Comparison of ENCODE assay signal across 25 cellular contexts in genomic region chr12:89200217-89200616, GRCh38.
"Had no signal": no experiment of that assay in that cellular context is flagged by ENCODE, and none has a peak within 500 bp of the region (broad histone marks: within the 10 kb centered on the region; RNA-seq: fewer than 3 reads in every experiment).

No MANE protein-coding gene starts in this region.

- H3K9me3 Mint-ChIP-seq: mesothelial cell of epicardium; natural killer cell treated with Interleukin-12 subunit alpha and Interleukin-12 subunit beta and Interleukin-15 and Interleukin-18, amount 100 ng/mL, for 72 hours; stimulated activated naive CD8-positive, alpha-beta T cell treated with anti-CD3 and anti-CD28 coated beads, Interleukin-15, amount 100 ng/mL, for 72 hours; type B pancreatic cell had no signal

- H3K36me3 Mint-ChIP-seq: mesothelial cell of epicardium; natural killer cell treated with Interleukin-12 subunit alpha and Interleukin-12 subunit beta and Interleukin-15 and Interleukin-18, amount 100 ng/mL, for 72 hours; type B pancreatic cell had no signal

- ATAC-seq: left cardiac atrium; left lung; lower lobe of right lung; naive thymus-derived CD4-positive, alpha-beta T cell; natural killer cell treated with Interleukin-12 subunit alpha and Interleukin-12 subunit beta and Interleukin-15 and Interleukin-18, amount 100 ng/mL, for 72 hours; pancreas; right cardiac atrium; sciatic nerve; stimulated activated naive CD8-positive, alpha-beta T cell treated with anti-CD3 and anti-CD28 coated beads, Interleukin-15, amount 100 ng/mL, for 72 hours had no signal

- H3K27ac Mint-ChIP-seq: mesothelial cell of epicardium; naive thymus-derived CD4-positive, alpha-beta T cell; natural killer cell treated with Interleukin-12 subunit alpha and Interleukin-12 subunit beta and Interleukin-15 and Interleukin-18, amount 100 ng/mL, for 72 hours; stimulated activated naive CD8-positive, alpha-beta T cell treated with anti-CD3 and anti-CD28 coated beads, Interleukin-15, amount 100 ng/mL, for 72 hours; type B pancreatic cell had no signal

- DNase-seq: hippocampal formation; kidney glomerular epithelial cell; left cardiac atrium; left lung; lower lobe of right lung; mammary epithelial cell; mesendoderm; naive thymus-derived CD4-positive, alpha-beta T cell; nucleus accumbens; pancreas; posterior cingulate gyrus; retina; right cardiac atrium; stimulated activated CD4-positive, alpha-beta T cell treated with anti-CD3 and anti-CD28 coated beads, Interleukin-12 subunit alpha, Interleukin-12 subunit beta, amount 100 ng/mL, for 4 hours; stimulated activated CD4-positive, alpha-beta T cell treated with anti-CD3 and anti-CD28 coated beads, Interleukin-15, amount 100 ng/mL, for 24 hours; stimulated activated CD4-positive, alpha-beta T cell treated with anti-CD3 and anti-CD28 coated beads, Interleukin-2, amount 100 ng/mL, for 24 hours; stimulated activated CD4-positive, alpha-beta T cell treated with anti-CD3 and anti-CD28 coated beads, Interleukin-4, amount 100 ng/mL, for 1 hour; stimulated activated naive CD4-positive, alpha-beta T cell treated with Interleukin-2 at 50 U/mL for 16 hours; stimulated activated naive CD8-positive, alpha-beta T cell treated with anti-CD3 and anti-CD28 coated beads, Interleukin-15, amount 100 ng/mL, for 72 hours; substantia nigra; uterus had no signal

- H3K27me3 Mint-ChIP-seq: naive thymus-derived CD4-positive, alpha-beta T cell; stimulated activated naive CD8-positive, alpha-beta T cell treated with anti-CD3 and anti-CD28 coated beads, Interleukin-15, amount 100 ng/mL, for 72 hours; type B pancreatic cell had no signal

- H3K4me1 Mint-ChIP-seq: mesothelial cell of epicardium had no signal

- H3K4me3 Mint-ChIP-seq: mesothelial cell of epicardium; naive thymus-derived CD4-positive, alpha-beta T cell; natural killer cell treated with Interleukin-12 subunit alpha and Interleukin-12 subunit beta and Interleukin-15 and Interleukin-18, amount 100 ng/mL, for 72 hours; stimulated activated naive CD8-positive, alpha-beta T cell treated with anti-CD3 and anti-CD28 coated beads, Interleukin-15, amount 100 ng/mL, for 72 hours; type B pancreatic cell had no signal
